15 cellular contexts compared by ENCODE assay signal in the genomic region with DNA sequence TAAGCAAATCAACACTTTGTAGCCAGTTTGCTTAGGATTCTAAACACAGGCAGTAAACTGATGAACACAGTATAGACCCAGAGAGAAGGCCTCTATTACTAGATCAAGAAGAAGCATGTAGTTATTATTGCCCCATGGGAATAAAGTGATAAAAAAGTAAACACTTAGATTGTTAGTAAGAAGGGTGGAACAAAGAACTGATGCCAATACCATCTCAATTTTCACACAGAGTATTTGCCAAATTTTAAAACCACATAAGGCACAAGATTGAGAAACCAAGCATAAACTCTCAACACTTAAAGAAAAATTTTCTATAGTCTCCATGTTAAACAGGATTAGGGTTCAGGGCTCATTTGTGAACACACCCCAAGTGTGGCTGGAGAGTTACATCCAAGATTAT.
DNase-seq lines count a peak whose midpoint lies in the region; ATAC-seq and TF ChIP-seq lines count a peak whose summit lies in the region.
"Had no signal": no experiment of that assay in that cellular context is flagged by ENCODE, and none has a peak within 500 bp of the region (broad histone marks: within the 10 kb centered on the region; RNA-seq: fewer than 3 reads in every experiment).

No MANE protein-coding gene starts in this region.

- no peaks in the 10 kb centered on the region for H3K79me2 ChIP-seq in PC-9 (ENCODE audit: low read depth)

- no peak overlapping the region for H3K27ac ChIP-seq in PC-9
- H3K27ac ChIP-seq: BLaER1 treated with 17β-estradiol and CSF1 and Interleukin-3, amounts not matched to agents 10 nM and 100 nM had no signal

- H3K36me3 ChIP-seq in adipocyte (ENCODE audit: control insufficient read depth, insufficient read depth, low read length, severe bottlenecking): no peaks in the 10 kb centered on the region
- no peaks in the 10 kb centered on the region for H3K36me3 ChIP-seq in PC-9 (ENCODE audit: low read depth)
- H3K36me3 ChIP-seq: BLaER1 treated with 17β-estradiol and CSF1 and Interleukin-3, amounts not matched to agents 10 nM and 100 nM had no signal

- H3F3A ChIP-seq in PC-9 (ENCODE audit: insufficient read depth, low read depth): no peaks in the 10 kb centered on the region

- no peaks in the 10 kb centered on the region for H4K20me1 ChIP-seq in PC-9 (ENCODE audit: insufficient read depth)
- H4K20me1 ChIP-seq: BLaER1 treated with 17β-estradiol and CSF1 and Interleukin-3, amounts not matched to agents 10 nM and 100 nM had no signal

- no peaks in the 10 kb centered on the region for H3K4me1 ChIP-seq in adipocyte (ENCODE audit: control insufficient read depth, insufficient read depth, low read length)
- H3K4me1 ChIP-seq in PC-9 (replicated peaks; ENCODE audit: insufficient read depth): no peaks in the 10 kb centered on the region
- H3K4me1 ChIP-seq: BLaER1 treated with 17β-estradiol and CSF1 and Interleukin-3, amounts not matched to agents 10 nM and 100 nM had no signal

- no peaks in the 10 kb centered on the region for H3K27me3 ChIP-seq in adipocyte (replicated peaks; ENCODE audit: control insufficient read depth, insufficient read depth, low read length)
- no peaks in the 10 kb centered on the region for H3K27me3 ChIP-seq in PC-9 (ENCODE audit: insufficient read depth, low read depth)
- H3K27me3 ChIP-seq: BLaER1 treated with 17β-estradiol and CSF1 and Interleukin-3, amounts not matched to agents 10 nM and 100 nM had no signal

- ATAC-seq in HG02759 (IDR thresholded peaks at IDR 0.05; ENCODE audit: unreplicated experiment) (no peak), left cardiac atrium (no peak)
- ATAC-seq: GM12878 had no signal

- TF ChIP-seq CTCF in PC-9 (conservative IDR thresholded peaks at IDR 0.05): no peak

- H3K4me2 ChIP-seq in PC-9: no peak overlapping the region
- H3K4me2 ChIP-seq: BLaER1 treated with 17β-estradiol and CSF1 and Interleukin-3, amounts not matched to agents 10 nM and 100 nM had no signal

- H2AFZ ChIP-seq in PC-9: no peak overlapping the region

- H3K9me2 ChIP-seq in PC-9 (ENCODE audit: insufficient read depth): no peaks in the 10 kb centered on the region

- H3K4me3 ChIP-seq in adipocyte (ENCODE audit: low read length): no peak overlapping the region
- no peak overlapping the region for H3K4me3 ChIP-seq in skeletal muscle cell (ENCODE audit: low read depth, low read length)
- no peak overlapping the region for H3K4me3 ChIP-seq in PC-9
- H3K4me3 ChIP-seq: BLaER1 treated with 17β-estradiol and CSF1 and Interleukin-3, amounts not matched to agents 10 nM and 100 nM; GM12878 had no signal

- no peak overlapping the region for H3K9ac ChIP-seq in adipocyte (ENCODE audit: low read length)
- H3K9ac ChIP-seq: BLaER1 treated with 17β-estradiol and CSF1 and Interleukin-3, amounts not matched to agents 10 nM and 100 nM had no signal

- CTCF ChIA-PET in PC-9 (lab: Charles Lee): no interaction called here

- BruUV-seq in PC-9 (replicated peaks; lab: Mats Ljungman, UMichigan): no TSS peak

- DNase-seq in NCI-H82 treated with DMSO at 0.1 percent for 48 hours (lab: John Stamatoyannopoulos, UW; ENCODE audit: unreplicated experiment) (peak; percentile 55), NCI-H82 (lab: John Stamatoyannopoulos, UW) (no peak), adipocyte (ENCODE audit: low read depth) (peak; percentile 32), fibroblast of gingiva (ENCODE audit: low read depth) (peak; percentile 69), skeletal muscle cell (ENCODE audit: low read depth) (peak; percentile 15), left cardiac atrium (no peak), PC-9 (no peak)
- DNase-seq: 8988T; Calu3; CD4-positive, CD25-positive, alpha-beta regulatory T cell; DMS79; IMR-90 had no signal

- H3K9me3 ChIP-seq in adipocyte (ENCODE audit: control insufficient read depth, low read length): no peaks in the 10 kb centered on the region
- no peaks in the 10 kb centered on the region for H3K9me3 ChIP-seq in PC-9 (ENCODE audit: insufficient read depth, low read depth)
- H3K9me3 ChIP-seq: BLaER1 treated with 17β-estradiol and CSF1 and Interleukin-3, amounts not matched to agents 10 nM and 100 nM had no signal

- intact Hi-C loops in left cardiac atrium (cut with DNase I) (no loop called here), PC-9 (cut with micrococcal nuclease; ENCODE audit: unreplicated experiment) (no loop called here)

- POLR2A ChIA-PET in PC-9 (lab: Charles Lee; ENCODE audit: unreplicated experiment): no interaction called here

Comparison
In these comparisons a context has a peak if more than half of its experiments do, and no peak if none do; other contexts are left out.
1. DNase-seq: peak in NCI-H82 treated with DMSO at 0.1 percent for 48 hours (single experiment), adipocyte (single experiment), fibroblast of gingiva (single experiment) and skeletal muscle cell (single experiment); none in NCI-H82 (single experiment), left cardiac atrium (single experiment) and PC-9 (0 of 2).